Comparison of ENCODE assay signal across 8 cellular contexts in the genomic region with DNA sequence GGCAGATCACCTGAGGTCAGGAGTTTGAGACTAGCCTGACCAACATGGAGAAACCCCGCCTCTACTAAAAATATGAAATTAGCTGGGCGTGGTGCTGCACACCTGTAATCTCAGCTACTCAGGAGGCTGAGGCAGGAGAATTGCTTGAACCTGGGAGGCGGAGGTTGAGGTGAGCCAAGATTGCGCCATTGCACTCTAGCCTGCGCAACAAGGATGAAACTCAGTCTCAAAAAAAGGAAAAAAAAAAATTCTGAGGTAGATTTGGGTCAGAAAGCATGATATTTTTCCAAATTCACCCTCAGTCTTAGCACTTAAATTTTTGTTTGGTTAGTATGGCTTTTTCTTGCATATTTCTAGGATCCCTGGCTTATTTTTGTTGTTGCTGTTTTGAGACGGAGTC. TPM values are rescaled to one million over a fixed set of nuclear protein-coding genes. Genes with fewer than 3 reads are reported as not detected.
DNase-seq lines count a peak whose midpoint lies in the region; ATAC-seq, FAIRE-seq and TF ChIP-seq lines count a peak whose summit lies in the region.
"Not testable (repeated sequence)": the region's sequence is repeated elsewhere in the genome, so short reads cannot be mapped to it uniquely, and the experiment has no call there.

No MANE protein-coding gene starts in this region.

- H4K20me1 ChIP-seq in PC-3 (ENCODE audit: low read length), result peaks cover 18% of the 10 kb centered on the region

- intact Hi-C loops in PC-3 (cut with micrococcal nuclease), result loop anchor here (5.0 kb wide), 1 partner anchor 122 kb away; no protein-coding TSS in a partner anchor
- intact Hi-C loops in activated T-helper 1 cell treated with anti-CD3 and anti-CD28 coated beads, Interleukin-12 subunit alpha, Interleukin-12 subunit beta, Interleukin-2, Interleukin-4 antibody, amounts not matched to agents 30 ng/mL and 10 ng/mL and 1 ng/mL, durations not matched to agents 14 hours and 24 hours and 36 hours (cut with micrococcal nuclease), result loop anchor here (5.0 kb wide), 3 partner anchors 803 to 1873 kb away; a partner anchor contains a TSS
- intact Hi-C loops in naive thymus-derived CD4-positive, alpha-beta T cell (cut with micrococcal nuclease), result loop anchor here in 1 of 2 donors (5.0 kb wide), 2 partner anchors 122 to 1523 kb away; no protein-coding TSS in a partner anchor
- intact Hi-C loops in transverse colon (cut with DNase I; ENCODE audit: low total_unique reads), result not testable (repeated sequence)

- H3K4me1 ChIP-seq in A549 (peaks cover 38% of the 10 kb centered on the region), PC-3 (ENCODE audit: insufficient read depth, low read length) (peaks cover 56% of the 10 kb centered on the region), neutrophil (ENCODE audit: control insufficient read depth in 1 of 2, insufficient read depth in 1 of 2, low read depth in 1 of 2, low read length in 1 of 2) (peaks cover 56 to 62% of the 10 kb centered on the region in 2 experiments), transverse colon (peaks cover 22 to 72% (median 47%) of the 10 kb centered on the region in 4 donors)
- peaks cover 21% of the 10 kb centered on the region for H3K4me1 ChIP-seq in CD8-positive, alpha-beta memory T cell (ENCODE audit: insufficient read depth, low read length)
- not testable (repeated sequence) for H3K4me1 ChIP-seq in endodermal cell (ENCODE audit: control insufficient read depth, insufficient read depth, low read length)
- peaks cover 19% of the 10 kb centered on the region in 2 donors for H3K4me1 ChIP-seq in naive thymus-derived CD4-positive, alpha-beta T cell (ENCODE audit: control insufficient read depth in 2 of 2, insufficient read depth in 2 of 2, low read length in 2 of 2)

- peaks cover 65% of the 10 kb centered on the region for H3K79me2 ChIP-seq in PC-3 (ENCODE audit: low read length)

- in situ Hi-C loops in transverse colon (cut with MboI; ENCODE audit: low pct_ligation_motif_present in 1 of 4, low pct_unique_long_range_greater_than_20kb in 1 of 4, low sequenced_read_pairs in 3 of 4), result not testable (repeated sequence)

- not testable (repeated sequence) for FAIRE-seq in A549 (lab: Jason Lieb, UNC)

- not testable (repeated sequence) for H3K9ac ChIP-seq in PC-3 (ENCODE audit: low read length); endodermal cell (ENCODE audit: extremely low read depth, low read length, poor library complexity, severe bottlenecking)

- not testable (repeated sequence) for H3K27me3 Mint-ChIP-seq in CD8-positive, alpha-beta memory T cell; activated T-helper 1 cell treated with anti-CD3 and anti-CD28 coated beads, Interleukin-12 subunit alpha, Interleukin-12 subunit beta, Interleukin-2, Interleukin-4 antibody, amounts not matched to agents 30 ng/mL and 10 ng/mL and 1 ng/mL, durations not matched to agents 14 hours and 24 hours and 36 hours (ENCODE audit: insufficient read depth); endodermal cell (ENCODE audit: insufficient read depth); naive thymus-derived CD4-positive, alpha-beta T cell

- H2AFZ ChIP-seq in PC-3 (ENCODE audit: low read length), result not testable (repeated sequence)

- not testable (repeated sequence) for H3K9me3 Mint-ChIP-seq in CD8-positive, alpha-beta memory T cell; activated T-helper 1 cell treated with anti-CD3 and anti-CD28 coated beads, Interleukin-12 subunit alpha, Interleukin-12 subunit beta, Interleukin-2, Interleukin-4 antibody, amounts not matched to agents 30 ng/mL and 10 ng/mL and 1 ng/mL, durations not matched to agents 14 hours and 24 hours and 36 hours; endodermal cell; naive thymus-derived CD4-positive, alpha-beta T cell

- H3F3A ChIP-seq in PC-3 (ENCODE audit: low read length, unreplicated experiment), result not testable (repeated sequence)

- ATAC-seq in A549; PC-3; naive thymus-derived CD4-positive, alpha-beta T cell: not testable (repeated sequence)

- not testable (repeated sequence) for TF ChIP-seq RAD21 in A549 (conservative IDR thresholded peaks at IDR 0.05 in 1 of 2, IDR thresholded peaks at IDR 0.05 in 1 of 2)

- H3K36me3 ChIP-seq in CD8-positive, alpha-beta memory T cell (ENCODE audit: insufficient read depth, low read length); PC-3 (ENCODE audit: low read depth, low read length); endodermal cell (ENCODE audit: control insufficient read depth, insufficient read depth, low read length); naive thymus-derived CD4-positive, alpha-beta T cell (ENCODE audit: control insufficient read depth in 2 of 3, insufficient read depth in 3 of 3, low read length in 3 of 3); transverse colon: not testable (repeated sequence)
- H3K36me3 ChIP-seq in neutrophil, result peaks cover 17% of the 10 kb centered on the region

- not testable (repeated sequence) for H3K4me3 ChIP-seq in A549; CD8-positive, alpha-beta memory T cell (ENCODE audit: low read length); PC-3 (ENCODE audit: low read length); endodermal cell (ENCODE audit: low read length); naive thymus-derived CD4-positive, alpha-beta T cell (ENCODE audit: low read length); neutrophil (ENCODE audit: low read depth in 1 of 2, low read length in 1 of 2); transverse colon

- peak overlapping the region in 2 of 7 donors; percentile 15 to 39 for H3K4me3 Mint-ChIP-seq in CD8-positive, alpha-beta memory T cell
- H3K4me3 Mint-ChIP-seq in activated T-helper 1 cell treated with anti-CD3 and anti-CD28 coated beads, Interleukin-12 subunit alpha, Interleukin-12 subunit beta, Interleukin-2, Interleukin-4 antibody, amounts not matched to agents 30 ng/mL and 10 ng/mL and 1 ng/mL, durations not matched to agents 14 hours and 24 hours and 36 hours, result peak overlapping the region; percentile 35
- not testable (repeated sequence) for H3K4me3 Mint-ChIP-seq in endodermal cell
- H3K4me3 Mint-ChIP-seq in naive thymus-derived CD4-positive, alpha-beta T cell, result peak overlapping the region in 4 of 10 donors; percentile 43 to 100 (median 50)

- 92% methylated on average over 6 of the region's 6 CpGs for WGBS in A549 (ENCODE audit: missing lambda C conversion rate)
- 96 to 98% methylated on average over 6 of the region's 6 CpGs for WGBS in endodermal cell (ENCODE audit: insufficient coverage in 1 of 2, insufficient read length in 1 of 2), 2 experiments
- 77% methylated on average over 6 of the region's 6 CpGs; no CpG with 5 or more reads in 1 of the 2 donors for WGBS in transverse colon (ENCODE audit: low coverage in 1 of 2), 2 donors

- CTCF ChIA-PET in A549 (lab: Yijun Ruan, JAX), result interaction anchor here (1.2 to 1.5 kb wide), 2 partner anchors 83 to 118 kb away, joined by 3 read pairs; no protein-coding TSS in a partner anchor
- CTCF ChIA-PET in CD8-positive, alpha-beta memory T cell (lab: Charles Lee); PC-3 (lab: Charles Lee); naive thymus-derived CD4-positive, alpha-beta T cell (lab: Charles Lee): not testable (repeated sequence)

- H3K27me3 ChIP-seq in CD8-positive, alpha-beta memory T cell (ENCODE audit: insufficient read depth, low read length, poor library complexity, severe bottlenecking); PC-3 (ENCODE audit: low read length); endodermal cell (ENCODE audit: control insufficient read depth, insufficient read depth, low read length, poor library complexity, severe bottlenecking); naive thymus-derived CD4-positive, alpha-beta T cell (ENCODE audit: control insufficient read depth in 2 of 2, insufficient read depth in 2 of 2, low read length in 2 of 2); transverse colon: not testable (repeated sequence)
- H3K27me3 ChIP-seq in neutrophil, result peaks cover 16% of the 10 kb centered on the region

- TF ChIP-seq POLR2A in A549 (IDR thresholded peaks at IDR 0.05; ENCODE audit: low read length); transverse colon (IDR thresholded peaks at IDR 0.05): not testable (repeated sequence)

- H3K4me1 Mint-ChIP-seq in CD8-positive, alpha-beta memory T cell, result peaks cover 37 to 53% (median 53%) of the 10 kb centered on the region in 3 donors
- peaks cover 33% of the 10 kb centered on the region for H3K4me1 Mint-ChIP-seq in activated T-helper 1 cell treated with anti-CD3 and anti-CD28 coated beads, Interleukin-12 subunit alpha, Interleukin-12 subunit beta, Interleukin-2, Interleukin-4 antibody, amounts not matched to agents 30 ng/mL and 10 ng/mL and 1 ng/mL, durations not matched to agents 14 hours and 24 hours and 36 hours (ENCODE audit: low read depth)
- H3K4me1 Mint-ChIP-seq in endodermal cell, result peaks cover 27% of the 10 kb centered on the region
- peaks cover 28 to 76% (median 56%) of the 10 kb centered on the region in 7 donors for H3K4me1 Mint-ChIP-seq in naive thymus-derived CD4-positive, alpha-beta T cell

- BruUV-seq in PC-3 (replicated peaks; lab: Mats Ljungman, UMichigan), result not testable (repeated sequence)

- not testable (repeated sequence) for TF ChIP-seq CTCF in A549 (IDR thresholded peaks at IDR 0.05); PC-3 (conservative IDR thresholded peaks at IDR 0.05; ENCODE audit: low read depth, low read length); endodermal cell (conservative IDR thresholded peaks at IDR 0.05); neutrophil (IDR thresholded peaks at IDR 0.05); transverse colon (IDR thresholded peaks at IDR 0.05)

- peak overlapping the region; percentile 98 to 99 for H3K27ac ChIP-seq in A549
- H3K27ac ChIP-seq in CD8-positive, alpha-beta memory T cell (ENCODE audit: low read depth, low read length); endodermal cell (ENCODE audit: low read depth, low read length); naive thymus-derived CD4-positive, alpha-beta T cell (ENCODE audit: low read depth, low read length): not testable (repeated sequence)
- H3K27ac ChIP-seq in PC-3 (ENCODE audit: low read length), result peak overlapping the region; percentile 96
- peak overlapping the region; percentile 92 for H3K27ac ChIP-seq in neutrophil
- peak overlapping the region in 3 of 4 donors; percentile 83 to 98 (median 84) for H3K27ac ChIP-seq in transverse colon

- H3K36me3 Mint-ChIP-seq in CD8-positive, alpha-beta memory T cell, result peaks cover 0 to 34% (median 0%) of the 10 kb centered on the region in 3 donors
- H3K36me3 Mint-ChIP-seq in activated T-helper 1 cell treated with anti-CD3 and anti-CD28 coated beads, Interleukin-12 subunit alpha, Interleukin-12 subunit beta, Interleukin-2, Interleukin-4 antibody, amounts not matched to agents 30 ng/mL and 10 ng/mL and 1 ng/mL, durations not matched to agents 14 hours and 24 hours and 36 hours (ENCODE audit: low read depth); endodermal cell (ENCODE audit: low read depth); naive thymus-derived CD4-positive, alpha-beta T cell: not testable (repeated sequence)

- peak overlapping the region in 5 of 8 donors; percentile 51 to 84 (median 75) for H3K27ac Mint-ChIP-seq in CD8-positive, alpha-beta memory T cell
- H3K27ac Mint-ChIP-seq in activated T-helper 1 cell treated with anti-CD3 and anti-CD28 coated beads, Interleukin-12 subunit alpha, Interleukin-12 subunit beta, Interleukin-2, Interleukin-4 antibody, amounts not matched to agents 30 ng/mL and 10 ng/mL and 1 ng/mL, durations not matched to agents 14 hours and 24 hours and 36 hours, result not testable (repeated sequence)
- H3K27ac Mint-ChIP-seq in endodermal cell, result peak overlapping the region; percentile 42
- peak overlapping the region in 5 of 9 donors; percentile 11 to 59 (median 48) for H3K27ac Mint-ChIP-seq in naive thymus-derived CD4-positive, alpha-beta T cell

- TF ChIP-seq EP300 in A549 (IDR thresholded peaks at IDR 0.05); transverse colon (IDR thresholded peaks at IDR 0.05; ENCODE audit: low read depth): not testable (repeated sequence)

- H3K4me2 ChIP-seq in A549 (peak overlapping the region; percentile 75), PC-3 (ENCODE audit: low read length) (peak overlapping the region; percentile 89; the same call in 1 of the 2 replicates)

- POLR2A ChIA-PET in A549 (lab: Yijun Ruan, JAX); CD8-positive, alpha-beta memory T cell (lab: Charles Lee); PC-3 (lab: Charles Lee; ENCODE audit: unreplicated experiment); naive thymus-derived CD4-positive, alpha-beta T cell (lab: Charles Lee): not testable (repeated sequence)

- not testable (repeated sequence) for DNase-seq in A549 (ENCODE audit: low read depth in 1 of 2, low spot score in 1 of 2); CD8-positive, alpha-beta memory T cell; PC-3; activated T-helper 1 cell treated with anti-CD3 and anti-CD28 coated beads, Interleukin-12 subunit alpha, Interleukin-12 subunit beta, Interleukin-2, Interleukin-4 antibody, amounts not matched to agents 30 ng/mL and 10 ng/mL and 1 ng/mL, durations not matched to agents 14 hours and 24 hours and 36 hours (ENCODE audit: low spot score); naive thymus-derived CD4-positive, alpha-beta T cell
- DNase-seq in endodermal cell (peak; percentile 16), transverse colon (peak; percentile 28)

- not testable (repeated sequence) for H3K9me3 ChIP-seq in A549; CD8-positive, alpha-beta memory T cell (ENCODE audit: low read length); PC-3 (ENCODE audit: low read length); endodermal cell (ENCODE audit: control insufficient read depth, low read length); naive thymus-derived CD4-positive, alpha-beta T cell (ENCODE audit: control insufficient read depth in 2 of 3, low read length in 3 of 3); neutrophil; transverse colon

- H3K9me2 ChIP-seq in PC-3 (replicated peaks; ENCODE audit: low read length), result not testable (repeated sequence)

RNA-seq across cellular contexts. Expression of a gene that starts 3.3 kb away (rescaled TPM):
- 53.0 and 60.8 TPM in 2 replicates for polyA plus RNA-seq in A549 (2011; rRNA removed)
- polyA plus RNA-seq in A549 (2012; cell fraction: cytosol; rRNA removed), result 36.0 and 39.7 TPM in 2 replicates
- 18.5 and 36.3 TPM in 2 replicates for polyA plus RNA-seq in A549 (2012; cell fraction: nucleus; rRNA removed)
- 34.4 to 44.9 TPM (median 39.3 TPM) in 3 replicates for polyA plus RNA-seq in A549 (2017; fragmentation: RNase III; extraction: RNeasy Plus Mini Kit Qiagen cat#74134 plus additional on column Dnase treatment)
- 38.6 and 41.5 TPM in 2 replicates for polyA minus RNA-seq in A549 (2011; rRNA and poly(A)+ RNA removed)
- 10 to 100 TPM; 24.5 to 24.9 TPM for total RNA-seq in CD8-positive, alpha-beta memory T cell
- 55.2 TPM for polyA plus RNA-seq in CD8-positive, alpha-beta memory T cell
- 81.9 and 89.5 TPM in 2 replicates for total RNA-seq in PC-3 (2014; rRNA removed)
- total RNA-seq in activated T-helper 1 cell treated with anti-CD3 and anti-CD28 coated beads, Interleukin-12 subunit alpha, Interleukin-12 subunit beta, Interleukin-2, Interleukin-4 antibody, amounts not matched to agents 30 ng/mL and 10 ng/mL and 1 ng/mL, durations not matched to agents 14 hours and 24 hours and 36 hours, result 24.8 and 26.8 TPM in 2 replicates
- 10 to 100 TPM; 35.3 to 35.8 TPM for total RNA-seq in endodermal cell
- 37.6 TPM for polyA plus RNA-seq in endodermal cell (2013, experiment 1 of 2)
- 35.4 TPM for polyA plus RNA-seq in endodermal cell (2013, experiment 2 of 2)
- total RNA-seq in naive thymus-derived CD4-positive, alpha-beta T cell, result 100 to 1,000 TPM in 1 of 5 experiments, 10 to 100 TPM in 4; 27.2 to 115 (median 56.1) TPM
- polyA plus RNA-seq in naive thymus-derived CD4-positive, alpha-beta T cell, result 10 to 100 TPM; 52.1 to 54.2 TPM
- 10 to 100 TPM; 39.0 to 82.1 (median 62.2) TPM for total RNA-seq in transverse colon

RNA-seq across cellular contexts. Expression of a gene that starts 53.6 kb away (rescaled TPM):
- polyA plus RNA-seq in A549 (2011; rRNA removed) (23.2 and 26.4 TPM in 2 replicates), A549 (2017; fragmentation: RNase III; extraction: RNeasy Plus Mini Kit Qiagen cat#74134 plus additional on column Dnase treatment) (18.5 to 20.4 TPM (median 19.5 TPM) in 3 replicates)
- polyA plus RNA-seq in A549 (2012; cell fraction: cytosol; rRNA removed), result 13.3 and 15.1 TPM in 2 replicates
- polyA plus RNA-seq in A549 (2012; cell fraction: nucleus; rRNA removed), result 29.2 and 33.9 TPM in 2 replicates
- polyA minus RNA-seq in A549 (2011; rRNA and poly(A)+ RNA removed), result 12.9 and 18.9 TPM in 2 replicates
- 10 to 100 TPM; 32.3 to 37.7 TPM for total RNA-seq in CD8-positive, alpha-beta memory T cell
- polyA plus RNA-seq in CD8-positive, alpha-beta memory T cell, result 44.0 TPM
- total RNA-seq in PC-3 (2014; rRNA removed) (15.8 and 17.9 TPM in 2 replicates), endodermal cell (10 to 100 TPM; 27.3 to 33.5 TPM), transverse colon (10 to 100 TPM; 24.7 to 83.4 (median 55.8) TPM)
- total RNA-seq in activated T-helper 1 cell treated with anti-CD3 and anti-CD28 coated beads, Interleukin-12 subunit alpha, Interleukin-12 subunit beta, Interleukin-2, Interleukin-4 antibody, amounts not matched to agents 30 ng/mL and 10 ng/mL and 1 ng/mL, durations not matched to agents 14 hours and 24 hours and 36 hours, result 45.8 and 47.4 TPM in 2 replicates
- polyA plus RNA-seq in endodermal cell (2013, experiment 1 of 2), result 19.5 TPM
- 14.6 TPM for polyA plus RNA-seq in endodermal cell (2013, experiment 2 of 2)
- 10 to 100 TPM; 61.9 to 88.0 (median 86.2) TPM for total RNA-seq in naive thymus-derived CD4-positive, alpha-beta T cell
- polyA plus RNA-seq in naive thymus-derived CD4-positive, alpha-beta T cell, result 10 to 100 TPM; 45.6 to 47.7 TPM
